Comparison of ENCODE assay signal across 11 cellular contexts in genomic region chr6:30987304-30987703, GRCh38. TPM values are rescaled to one million over a fixed set of nuclear protein-coding genes. Genes with fewer than 3 reads are reported as not detected.
"Had no signal": no experiment of that assay in that cellular context is flagged by ENCODE, and none has a peak within 500 bp of the region (broad histone marks: within the 10 kb centered on the region; RNA-seq: fewer than 3 reads in every experiment).

No MANE protein-coding gene starts in this region.

- H3K9me3 Mint-ChIP-seq: HFFc6 had no signal

- ATAC-seq: HCT116, K562 had no signal

- H3K27ac ChIP-seq: GM23248, HL-60 had no signal

- H3K36me3 ChIP-seq: HAP-1 had no signal

- H3K9me3 ChIP-seq: HAP-1 had no signal

- FAIRE-seq: K562 had no signal

- H3K4me3 ChIP-seq: GM23248, HAP-1, K562 had no signal

- DNase-seq: GM23248, GOT3, H7, HFFc6, IMR-90 had no signal

- H3K4me3 Mint-ChIP-seq: HFFc6 had no signal

- H3K27ac Mint-ChIP-seq: HFFc6 had no signal

- H3K4me1 ChIP-seq: HAP-1 had no signal

RNA-seq across cellular contexts. Expression of gene MUC21, which starts 3.8 kb away (rescaled TPM):
- total RNA-seq: GM23248, H4, H7, HFFc6, HT1080, IMR-90, K562 had no signal
- polyA plus RNA-seq: GM23248, IMR-90, K562 had no signal

RNA-seq across cellular contexts. Expression of gene MUC22, which starts 23.0 kb away (rescaled TPM):
- total RNA-seq: GM23248, H4, H7, HFFc6, HT1080, IMR-90, K562 had no signal
- polyA plus RNA-seq: GM23248 had no signal

RNA-seq across cellular contexts. Expression of gene MUCL3, which starts 46.5 kb away (rescaled TPM):
- total RNA-seq: GM23248, H4, H7, HFFc6, HT1080, IMR-90, K562 had no signal
- polyA plus RNA-seq: GM23248, IMR-90 had no signal

RNA-seq across cellular contexts. Expression of gene SFTA2, which starts 55.3 kb away (rescaled TPM):
- total RNA-seq: GM23248, H4, H7, HFFc6, HT1080, IMR-90, K562 had no signal
- polyA plus RNA-seq: GM23248, IMR-90, K562 had no signal
